In the genomic region with DNA sequence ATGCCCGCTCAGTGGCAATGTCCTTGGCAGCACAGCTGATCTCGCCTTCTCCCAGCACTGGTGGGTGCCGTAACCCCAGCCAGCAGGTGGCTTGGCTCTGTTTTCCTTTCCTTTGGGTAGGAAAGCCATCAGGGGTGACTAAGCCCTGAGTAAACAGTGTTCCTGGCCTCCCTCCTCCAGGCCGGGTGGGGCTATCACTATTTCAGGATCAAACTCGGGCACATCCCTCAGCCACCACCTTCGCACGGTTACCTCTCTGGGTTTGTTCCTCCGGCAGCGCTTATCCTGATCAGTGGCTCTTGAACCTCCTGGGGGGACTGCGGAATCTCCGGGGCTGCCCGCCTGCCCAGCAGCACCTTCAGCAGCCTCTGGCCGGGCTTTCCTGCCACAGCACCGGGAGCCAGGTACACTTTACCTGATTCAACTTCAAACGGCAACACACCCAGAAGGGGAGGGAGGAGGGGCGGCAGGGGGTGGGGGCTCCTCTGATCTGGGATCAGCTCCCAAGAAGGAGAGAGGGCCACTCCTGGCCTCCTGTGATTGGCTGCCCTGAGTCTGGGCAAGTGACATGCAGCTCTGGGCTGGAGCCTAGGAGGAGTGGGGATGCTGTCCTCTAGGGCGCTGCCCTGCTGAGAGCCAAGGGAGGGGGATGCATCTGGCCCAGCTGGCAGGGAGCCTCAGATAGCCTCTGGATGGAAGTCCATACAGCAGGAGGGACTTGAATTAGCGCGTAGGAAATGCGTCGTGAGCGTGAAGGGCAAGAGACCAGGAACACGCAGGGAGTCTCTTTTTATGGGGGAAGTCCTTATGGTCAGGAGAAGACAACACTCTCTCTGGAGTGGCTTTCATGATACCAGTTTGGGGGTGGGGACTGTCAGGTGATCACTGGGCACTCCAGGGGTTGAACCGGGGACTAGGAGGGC, we compare ENCODE assay signal across 12 cellular contexts. TPM values are rescaled to one million over a fixed set of nuclear protein-coding genes. Genes with fewer than 3 reads are reported as not detected.
A peak's percentile ranks its signal among the peaks of the same experiment; 100 is the strongest.
DNase-seq lines count a peak whose midpoint lies in the region; ATAC-seq and TF ChIP-seq lines count a peak whose summit lies in the region.
"Had no signal": no experiment of that assay in that cellular context is flagged by ENCODE, and none has a peak within 500 bp of the region (broad histone marks: within the 10 kb centered on the region; RNA-seq: fewer than 3 reads in every experiment).

Gene ASCL5, minus strand, starts transcription at position 353 of the 923 bp plus-strand sequence. CDS start 11,812 bp downstream, outside the sequence.

- H3K27me3 ChIP-seq in H7 (ENCODE audit: control insufficient read depth, insufficient read depth, low read length) (peaks cover 1% of the 10 kb centered on the region; the same call in 1 of the 2 replicates), trophoblast cell (ENCODE audit: insufficient read depth, low read length) (no peaks in the 10 kb centered on the region)

- no peak within 1 kb of the TSS for H3K4me3 ChIP-seq in H7 (ENCODE audit: insufficient read depth, low read depth, low read length)
- no peak within 1 kb of the TSS for H3K4me3 ChIP-seq in retinal pigment epithelial cell (ENCODE audit: low read length)
- no peak within 1 kb of the TSS for H3K4me3 ChIP-seq in trophoblast cell (ENCODE audit: low read depth, low read length)

- H3K23ac ChIP-seq in trophoblast cell (ENCODE audit: low read length): no peak within 1 kb of the TSS

- H3K18ac ChIP-seq in trophoblast cell (ENCODE audit: low read length): no peak within 1 kb of the TSS

- ATAC-seq in esophagus mucosa: peak; percentile 47

- H3K4ac ChIP-seq in trophoblast cell (ENCODE audit: low read depth, low read length): no peak within 1 kb of the TSS

- no peak within 1 kb of the TSS for H4K8ac ChIP-seq in trophoblast cell (ENCODE audit: low read depth, low read length)

- no peak within 1 kb of the TSS for H4K91ac ChIP-seq in trophoblast cell (ENCODE audit: low read depth, low read length)

- no peak within 1 kb of the TSS for H2AK5ac ChIP-seq in trophoblast cell (ENCODE audit: low read length)

- no peak within 1 kb of the TSS for H3K14ac ChIP-seq in trophoblast cell (ENCODE audit: low read length)

- TF ChIP-seq CTCF in retinal pigment epithelial cell (conservative IDR thresholded peaks at IDR 0.05; ENCODE audit: low read depth, low read length): peak; percentile 35

- no peak within 1 kb of the TSS for H3K27ac ChIP-seq in trophoblast cell (ENCODE audit: low read depth, low read length)
- H3K27ac ChIP-seq: VCaP had no signal

- peak; percentile 89 for DNase-seq in H7
- peak; percentile 51 for DNase-seq in NCI-H774 (lab: John Stamatoyannopoulos, UW)
- DNase-seq in retinal pigment epithelial cell (ENCODE audit: low read depth): no peak
- no peak for DNase-seq in trophoblast cell
- DNase-seq in NOMO-1 treated with DMSO at 0.1 percent for 48 hours (lab: John Stamatoyannopoulos, UW; ENCODE audit: unreplicated experiment): no peak
- no peak for DNase-seq in occipital lobe (lab: John Stamatoyannopoulos, UW)
- DNase-seq in AML-193 (lab: John Stamatoyannopoulos, UW): no peak
- DNase-seq: anterior cingulate cortex, NCI-H1436 treated with DMSO at 0.1 percent for 48 hours had no signal

- H3K79me2 ChIP-seq in trophoblast cell (ENCODE audit: control insufficient read depth, insufficient read depth, low read length, poor library complexity): no peaks in the 10 kb centered on the region

- no CpG with 5 or more reads among the region's 24 CpGs for WGBS in trophoblast cell (ENCODE audit: extremely low coverage, insufficient coverage, insufficient read length)

- no peak within 1 kb of the TSS for H3K9ac ChIP-seq in trophoblast cell (ENCODE audit: low read length)

- H3K4me1 ChIP-seq in trophoblast cell (ENCODE audit: control insufficient read depth in 1 of 2, insufficient read depth in 2 of 2, low read length in 2 of 2): no peaks in the 10 kb centered on the region

- H2AFZ ChIP-seq in trophoblast cell (ENCODE audit: insufficient read depth, low read length, poor library complexity): no peak within 1 kb of the TSS

- no peaks in the 10 kb centered on the region for H3K79me1 ChIP-seq in trophoblast cell (ENCODE audit: low read length)

- H4K12ac ChIP-seq in trophoblast cell (ENCODE audit: low read depth, low read length): no peak within 1 kb of the TSS

- H2BK12ac ChIP-seq in trophoblast cell (ENCODE audit: low read length): no peak within 1 kb of the TSS

- H3K36me3 ChIP-seq in H7 (replicated peaks; ENCODE audit: control insufficient read depth, insufficient read depth, low read length) (no peaks in the 10 kb centered on the region), trophoblast cell (ENCODE audit: control insufficient read depth in 1 of 2, insufficient read depth in 2 of 2, low read length in 2 of 2) (no peaks in the 10 kb centered on the region)

- H3K4me2 ChIP-seq in trophoblast cell (ENCODE audit: low read length): no peak within 1 kb of the TSS

- H3K9me3 ChIP-seq in trophoblast cell (ENCODE audit: insufficient read depth, low read depth, low read length): no peaks in the 10 kb centered on the region

- H2BK5ac ChIP-seq in trophoblast cell (ENCODE audit: low read depth, low read length, poor library complexity): no peak within 1 kb of the TSS

- no peak within 1 kb of the TSS for H2BK120ac ChIP-seq in trophoblast cell (ENCODE audit: insufficient read depth, low read length, poor library complexity)

RNA-seq across cellular contexts. Expression of gene ASCL5, which starts in this region (rescaled TPM):
- 0.30 TPM in 1 of 2 replicates, not detected in the other for total RNA-seq in H7 (2014; rRNA removed; shearing (Covaris generic))
- total RNA-seq in esophagus mucosa: not detected
- polyA plus RNA-seq in trophoblast cell (2013): 0.04 and 0.05 TPM in 2 replicates
- total RNA-seq in occipital lobe: 0.16 TPM
- total RNA-seq: subcutaneous adipose tissue had no signal

Comparison
In these comparisons a context has a peak if more than half of its experiments do, and no peak if none do; other contexts are left out.
1. Peak in DNase-seq in H7; RNA of the gene not detected or under 1 TPM.
2. Peak in ATAC-seq in esophagus mucosa; RNA of the gene not detected or under 1 TPM.